1 cellular context compared by ENCODE assay signal in the genomic region with DNA sequence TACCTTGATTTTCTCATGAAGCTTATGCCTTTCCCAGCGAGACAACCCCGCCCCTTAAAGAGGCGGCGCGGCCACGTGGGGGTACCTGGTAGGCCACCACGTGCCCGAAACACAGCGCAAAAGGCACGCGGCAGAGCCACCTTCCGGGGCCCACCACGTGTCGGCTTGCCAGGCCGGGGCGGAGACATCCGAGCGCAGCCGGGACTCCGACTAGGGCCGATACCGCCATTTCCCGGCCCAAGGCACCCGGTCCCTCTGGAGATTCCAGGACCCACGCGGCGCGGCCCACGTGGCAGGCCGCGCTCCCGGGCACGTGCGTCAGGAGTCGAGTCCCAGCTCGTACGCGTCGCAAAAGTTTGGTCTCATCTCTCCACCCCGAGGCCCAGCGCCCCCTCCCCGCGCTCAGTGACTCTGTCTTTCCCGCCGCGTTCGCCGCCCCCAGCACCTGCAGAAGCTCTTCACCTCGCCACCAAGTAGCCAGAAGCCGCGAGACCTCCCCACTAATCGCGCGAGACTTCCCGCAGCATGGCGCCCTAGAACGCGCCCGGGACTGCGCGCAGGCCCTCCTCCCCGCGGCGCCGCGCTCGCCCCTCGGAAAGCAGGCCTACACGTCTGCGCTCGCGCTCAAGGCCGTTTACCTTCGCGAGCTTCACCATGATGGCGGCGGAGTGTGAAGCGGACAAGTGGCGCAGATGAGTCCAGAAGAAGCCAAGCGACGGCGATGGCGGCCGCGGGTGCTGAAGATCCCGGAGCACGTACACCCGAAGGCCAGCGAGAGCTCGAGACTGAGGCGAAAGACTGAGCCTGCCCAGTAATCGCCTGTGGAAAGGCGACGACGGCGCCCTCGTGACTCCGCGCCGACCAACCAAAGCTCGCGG.
TF ChIP-seq lines count a peak whose summit lies in the region.

A gene with protein sequence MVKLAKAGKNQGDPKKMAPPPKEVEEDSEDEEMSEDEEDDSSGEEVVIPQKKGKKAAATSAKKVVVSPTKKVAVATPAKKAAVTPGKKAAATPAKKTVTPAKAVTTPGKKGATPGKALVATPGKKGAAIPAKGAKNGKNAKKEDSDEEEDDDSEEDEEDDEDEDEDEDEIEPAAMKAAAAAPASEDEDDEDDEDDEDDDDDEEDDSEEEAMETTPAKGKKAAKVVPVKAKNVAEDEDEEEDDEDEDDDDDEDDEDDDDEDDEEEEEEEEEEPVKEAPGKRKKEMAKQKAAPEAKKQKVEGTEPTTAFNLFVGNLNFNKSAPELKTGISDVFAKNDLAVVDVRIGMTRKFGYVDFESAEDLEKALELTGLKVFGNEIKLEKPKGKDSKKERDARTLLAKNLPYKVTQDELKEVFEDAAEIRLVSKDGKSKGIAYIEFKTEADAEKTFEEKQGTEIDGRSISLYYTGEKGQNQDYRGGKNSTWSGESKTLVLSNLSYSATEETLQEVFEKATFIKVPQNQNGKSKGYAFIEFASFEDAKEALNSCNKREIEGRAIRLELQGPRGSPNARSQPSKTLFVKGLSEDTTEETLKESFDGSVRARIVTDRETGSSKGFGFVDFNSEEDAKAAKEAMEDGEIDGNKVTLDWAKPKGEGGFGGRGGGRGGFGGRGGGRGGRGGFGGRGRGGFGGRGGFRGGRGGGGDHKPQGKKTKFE (minus strand): TSS at position 787 of the 878 bp plus-strand sequence. CDS start 131 bp downstream, at position 656.

TF ChIP-seq in GM12878, 131 proteins besides CTCF, POLR2A, EP300 and RAD21 (continued from another document):
- TF ChIP-seq, protein P1, sequence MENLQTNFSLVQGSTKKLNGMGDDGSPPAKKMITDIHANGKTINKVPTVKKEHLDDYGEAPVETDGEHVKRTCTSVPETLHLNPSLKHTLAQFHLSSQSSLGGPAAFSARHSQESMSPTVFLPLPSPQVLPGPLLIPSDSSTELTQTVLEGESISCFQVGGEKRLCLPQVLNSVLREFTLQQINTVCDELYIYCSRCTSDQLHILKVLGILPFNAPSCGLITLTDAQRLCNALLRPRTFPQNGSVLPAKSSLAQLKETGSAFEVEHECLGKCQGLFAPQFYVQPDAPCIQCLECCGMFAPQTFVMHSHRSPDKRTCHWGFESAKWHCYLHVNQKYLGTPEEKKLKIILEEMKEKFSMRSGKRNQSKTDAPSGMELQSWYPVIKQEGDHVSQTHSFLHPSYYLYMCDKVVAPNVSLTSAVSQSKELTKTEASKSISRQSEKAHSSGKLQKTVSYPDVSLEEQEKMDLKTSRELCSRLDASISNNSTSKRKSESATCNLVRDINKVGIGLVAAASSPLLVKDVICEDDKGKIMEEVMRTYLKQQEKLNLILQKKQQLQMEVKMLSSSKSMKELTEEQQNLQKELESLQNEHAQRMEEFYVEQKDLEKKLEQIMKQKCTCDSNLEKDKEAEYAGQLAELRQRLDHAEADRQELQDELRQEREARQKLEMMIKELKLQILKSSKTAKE (IDR thresholded peaks at IDR 0.05; ENCODE audit: low read depth, poor library complexity, severe bottlenecking) = no peak
- TF ChIP-seq FOXM1 (IDR thresholded peaks at IDR 0.05; ENCODE audit: low read depth, low read length) (no peak; the same call in 1 of the 2 replicates), BHLHE40 (IDR thresholded peaks at IDR 0.05; ENCODE audit: borderline replicate concordance in 1 of 2, low read depth in 2 of 2, low read length in 1 of 2) (peak; percentile 90 to 95)
TF ChIP-seq in GM12878: peak in this region for 65.
